Comparison of ENCODE assay signal across 8 cellular contexts in the genomic region with DNA sequence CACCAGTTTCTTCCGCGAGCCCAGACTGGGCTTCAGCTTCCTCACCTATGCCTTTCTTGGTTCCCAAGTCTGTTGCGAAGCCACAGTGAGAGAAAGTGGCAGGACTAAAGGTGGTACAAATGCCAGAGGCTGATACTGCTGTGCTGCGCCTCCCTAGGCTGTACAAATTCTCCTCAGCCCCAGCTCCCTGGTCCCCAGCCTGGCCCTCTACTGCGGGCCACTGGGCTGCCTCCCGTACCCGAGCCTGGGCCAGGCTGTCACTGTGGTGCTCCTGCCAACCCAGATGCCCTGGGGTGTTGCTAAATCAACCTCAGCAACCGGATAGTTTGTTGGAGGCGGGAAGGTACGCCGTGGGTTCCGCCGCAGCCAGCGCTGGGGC. TPM values are rescaled to one million over a fixed set of nuclear protein-coding genes. Genes with fewer than 3 reads are reported as not detected.
DNase-seq lines count a peak whose midpoint lies in the region; ATAC-seq, FAIRE-seq and TF ChIP-seq lines count a peak whose summit lies in the region.

No MANE protein-coding gene starts in this region.

- ATAC-seq in HG03565 (IDR thresholded peaks at IDR 0.05; ENCODE audit: unreplicated experiment) = peak; percentile 13

- no peaks in the 10 kb centered on the region for H3K27me3 Mint-ChIP-seq in T-helper 2 cell treated with Interferon-gamma antibody and Interleukin-4, amounts not matched to agents 5 μg/mL and 100 μg/mL, for 36 hours (ENCODE audit: low read depth)
- H3K27me3 Mint-ChIP-seq in nephron (ENCODE audit: low read depth) = peaks cover 3% of the 10 kb centered on the region

- no peak for FAIRE-seq in bronchial epithelial cell (lab: Jason Lieb, UNC)

- DNase-seq in T-helper 2 cell treated with Interferon-gamma antibody and Interleukin-4, amounts not matched to agents 5 μg/mL and 100 μg/mL, for 36 hours (ENCODE audit: low spot score) = no peak
- DNase-seq in T-helper 2 cell (no peak), bronchial epithelial cell (ENCODE audit: low read depth) (no peak), NCI-H524 treated with DMSO at 0.1 percent for 48 hours (lab: John Stamatoyannopoulos, UW) (no peak), kidney tubule cell (ENCODE audit: low spot score) (no peak), hippocampal formation (lab: John Stamatoyannopoulos, UW) (no peak)

- peak overlapping the region; percentile 86 for H3K4me3 Mint-ChIP-seq in T-helper 2 cell treated with Interferon-gamma antibody and Interleukin-4, amounts not matched to agents 5 μg/mL and 100 μg/mL, for 36 hours
- peak overlapping the region; percentile 79 to 89 (median 86) for H3K4me3 Mint-ChIP-seq in nephron

- no peaks in the 10 kb centered on the region for H3K9me3 Mint-ChIP-seq in T-helper 2 cell treated with Interferon-gamma antibody and Interleukin-4, amounts not matched to agents 5 μg/mL and 100 μg/mL, for 36 hours
- no peaks in the 10 kb centered on the region for H3K9me3 Mint-ChIP-seq in nephron

- TF ChIP-seq CTCF in bronchial epithelial cell (IDR thresholded peaks at IDR 0.05; ENCODE audit: insufficient read depth, low read length, severe bottlenecking) = no peak
- TF ChIP-seq CTCF in nephron (IDR thresholded peaks at IDR 0.05; ENCODE audit: unreplicated experiment in 3 of 3) = no peak

- H3K4me1 Mint-ChIP-seq in T-helper 2 cell treated with Interferon-gamma antibody and Interleukin-4, amounts not matched to agents 5 μg/mL and 100 μg/mL, for 36 hours (ENCODE audit: low read depth) = peaks cover 58% of the 10 kb centered on the region
- peaks cover 19% of the 10 kb centered on the region for H3K4me1 Mint-ChIP-seq in nephron

- H3K36me3 ChIP-seq in bronchial epithelial cell (ENCODE audit: control insufficient read depth, insufficient read depth, low read length) = no peaks in the 10 kb centered on the region

- H3K27me3 ChIP-seq in bronchial epithelial cell (ENCODE audit: control insufficient read depth, insufficient read depth, low read length) = no peaks in the 10 kb centered on the region

- peaks cover 16% of the 10 kb centered on the region for H3K36me3 Mint-ChIP-seq in T-helper 2 cell treated with Interferon-gamma antibody and Interleukin-4, amounts not matched to agents 5 μg/mL and 100 μg/mL, for 36 hours (ENCODE audit: low read depth)
- H3K36me3 Mint-ChIP-seq in nephron (ENCODE audit: low read depth) = peaks cover 7% of the 10 kb centered on the region

- H3K4me3 ChIP-seq in bronchial epithelial cell (ENCODE audit: low read depth, low read length) = peak overlapping the region; percentile 68

- H3K27ac Mint-ChIP-seq in T-helper 2 cell treated with Interferon-gamma antibody and Interleukin-4, amounts not matched to agents 5 μg/mL and 100 μg/mL, for 36 hours = peak overlapping the region; percentile 83
- no peak overlapping the region for H3K27ac Mint-ChIP-seq in nephron

RNA-seq across cellular contexts. Expression of a gene that starts 0.4 kb away (rescaled TPM):
- 36.1 and 52.9 TPM in 2 replicates for total RNA-seq in bronchial epithelial cell

RNA-seq across cellular contexts. Expression of a gene that starts 36.2 kb away (rescaled TPM):
- total RNA-seq in bronchial epithelial cell = under 0.01 TPM in 2 replicates
